2 cellular contexts compared by ENCODE assay signal in genomic region chr19:50415661-50416033, GRCh38.
TF ChIP-seq lines count a peak whose summit lies in the region.

No MANE protein-coding gene starts in this region.

TF ChIP-seq in K562, 482 proteins besides CTCF, POLR2A, EP300 and RAD21 (continues in another document):
- no peak for TF ChIP-seq NCOA6 (IDR thresholded peaks at IDR 0.05)
- no peak for TF ChIP-seq ZNF592 (IDR thresholded peaks at IDR 0.05)
- no peak for TF ChIP-seq ZNF644 (tag; IDR thresholded peaks at IDR 0.05; ENCODE audit: low read depth)
- TF ChIP-seq ZNF274 (IDR thresholded peaks at IDR 0.05; ENCODE audit: borderline replicate concordance, low read depth, low read length): no peak
- no peak for TF ChIP-seq HDAC2 (IDR thresholded peaks at IDR 0.05)
- no peak for TF ChIP-seq GTF2E2 (tag; IDR thresholded peaks at IDR 0.05)
- no peak for TF ChIP-seq FOXJ2 (tag; IDR thresholded peaks at IDR 0.05)
- no peak for TF ChIP-seq MAFF (IDR thresholded peaks at IDR 0.05; ENCODE audit: low read length)
- peak; percentile 55 for TF ChIP-seq VEZF1 (CRISPR knock-in tag; IDR thresholded peaks at IDR 0.05)
- TF ChIP-seq AFF4 (CRISPR knock-in tag; IDR thresholded peaks at IDR 0.05): no peak
- no peak for TF ChIP-seq ZNF511 (CRISPR knock-in tag; IDR thresholded peaks at IDR 0.05)
- peak; percentile 97 for TF ChIP-seq SPI1 (IDR thresholded peaks at IDR 0.05; ENCODE audit: borderline replicate concordance, low read depth, low read length)
- TF ChIP-seq ZNF253 (CRISPR knock-in tag; conservative IDR thresholded peaks at IDR 0.05): no peak
- no peak for TF ChIP-seq NR1H2 (CRISPR knock-in tag; IDR thresholded peaks at IDR 0.05)

TF ChIP-seq in WTC11, 78 proteins besides CTCF, POLR2A, EP300 and RAD21:
- TF ChIP-seq ESRRA (CRISPR knock-in tag; IDR thresholded peaks at IDR 0.05; ENCODE audit: borderline replicate concordance) (no peak), AR (CRISPR knock-in tag; IDR thresholded peaks at IDR 0.05) (no peak), PRRX2 (CRISPR knock-in tag; IDR thresholded peaks at IDR 0.05) (no peak), ELF4 (CRISPR knock-in tag; IDR thresholded peaks at IDR 0.05; ENCODE audit: low read depth) (no peak), ZNF281 (CRISPR knock-in tag; IDR thresholded peaks at IDR 0.05) (no peak), ZNF317 (CRISPR knock-in tag; IDR thresholded peaks at IDR 0.05; ENCODE audit: borderline replicate concordance, low read depth) (no peak), TEAD1 (CRISPR knock-in tag; IDR thresholded peaks at IDR 0.05) (no peak), ZNF416 (CRISPR knock-in tag; IDR thresholded peaks at IDR 0.05) (no peak), ZSCAN18 (CRISPR knock-in tag; IDR thresholded peaks at IDR 0.05) (no peak), SP1 (CRISPR knock-in tag; conservative IDR thresholded peaks at IDR 0.05) (no peak), SMAD4 (CRISPR knock-in tag; IDR thresholded peaks at IDR 0.05) (no peak), E2F1 (CRISPR knock-in tag; IDR thresholded peaks at IDR 0.05) (no peak)
